10 cellular contexts compared by ENCODE assay signal in the genomic region with DNA sequence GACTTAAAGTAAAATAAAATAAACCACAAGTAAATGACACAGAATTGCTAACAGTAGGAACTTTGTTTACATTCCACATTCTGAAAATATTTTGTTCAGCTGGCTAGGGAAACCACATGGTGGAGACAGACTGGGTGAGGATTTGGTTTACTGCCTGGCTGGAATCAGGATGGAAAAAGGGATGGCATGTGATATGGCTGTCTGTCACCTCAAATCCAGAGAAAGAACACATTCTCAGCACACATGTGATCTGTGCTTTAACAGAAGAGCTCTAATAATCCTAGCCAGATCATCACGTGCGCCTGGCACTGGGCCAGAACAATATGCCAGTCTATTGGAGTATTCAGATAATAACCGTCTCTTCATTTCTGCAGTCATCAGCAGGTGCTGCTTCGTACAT.
A peak's percentile ranks its signal among the peaks of the same experiment; 100 is the strongest.
DNase-seq lines count a peak whose midpoint lies in the region; ATAC-seq and TF ChIP-seq lines count a peak whose summit lies in the region.
"Had no signal": no experiment of that assay in that cellular context is flagged by ENCODE, and none has a peak within 500 bp of the region (broad histone marks: within the 10 kb centered on the region; RNA-seq: fewer than 3 reads in every experiment).

No MANE protein-coding gene starts in this region.

- H3K36me3 ChIP-seq in parathyroid adenoma (ENCODE audit: control insufficient read depth, insufficient read depth, low read length) (no peaks in the 10 kb centered on the region), uterus (no peaks in the 10 kb centered on the region)
- no peaks in the 10 kb centered on the region for H3K36me3 ChIP-seq in CD8-positive, alpha-beta memory T cell (ENCODE audit: insufficient read depth, low read length)

- no peak overlapping the region for H3K27ac Mint-ChIP-seq in CD8-positive, alpha-beta memory T cell

- H3K27me3 ChIP-seq in parathyroid adenoma (ENCODE audit: control insufficient read depth, insufficient read depth, low read length) = no peaks in the 10 kb centered on the region
- H3K27me3 ChIP-seq in CD8-positive, alpha-beta memory T cell (ENCODE audit: insufficient read depth, low read length, poor library complexity, severe bottlenecking) = no peaks in the 10 kb centered on the region
- no peaks in the 10 kb centered on the region for H3K27me3 ChIP-seq in uterus

- H3K9ac ChIP-seq in parathyroid adenoma = no peak overlapping the region
- H3K9ac ChIP-seq: KMS-11 had no signal

- H3K4me1 ChIP-seq in parathyroid adenoma (no peaks in the 10 kb centered on the region), uterus (no peaks in the 10 kb centered on the region)
- H3K4me1 ChIP-seq in CD8-positive, alpha-beta memory T cell (ENCODE audit: insufficient read depth, low read length) = no peaks in the 10 kb centered on the region

- no peak overlapping the region for H3K4me3 ChIP-seq in parathyroid adenoma (ENCODE audit: low read depth, low read length)
- no peak overlapping the region for H3K4me3 ChIP-seq in CD8-positive, alpha-beta memory T cell (ENCODE audit: low read length)
- H3K4me3 ChIP-seq in uterus = no peak overlapping the region

- POLR2A ChIA-PET in CD8-positive, alpha-beta memory T cell (lab: Charles Lee) = no interaction called here

- peaks cover 0 to 9% of the 10 kb centered on the region in 2 donors for H3K27me3 Mint-ChIP-seq in CD8-positive, alpha-beta memory T cell

- H3K4me3 Mint-ChIP-seq in CD8-positive, alpha-beta memory T cell = no peak overlapping the region

- CTCF ChIA-PET in CD8-positive, alpha-beta memory T cell (lab: Charles Lee) = no interaction called here

- no peaks in the 10 kb centered on the region for H3K79me2 ChIP-seq in parathyroid adenoma

- no peak overlapping the region for H3K27ac ChIP-seq in parathyroid adenoma
- no peak overlapping the region for H3K27ac ChIP-seq in CD8-positive, alpha-beta memory T cell (ENCODE audit: low read depth, low read length)
- H3K27ac ChIP-seq in uterus = no peak overlapping the region
- H3K27ac ChIP-seq: KMS-11 had no signal

- TF ChIP-seq CTCF in parathyroid adenoma (IDR thresholded peaks at IDR 0.05) (no peak), uterus (IDR thresholded peaks at IDR 0.05) (no peak)

- TF ChIP-seq POLR2A in uterus (IDR thresholded peaks at IDR 0.05) = no peak

- no peaks in the 10 kb centered on the region for H3K9me3 ChIP-seq in parathyroid adenoma (ENCODE audit: control insufficient read depth, low read length)
- no peaks in the 10 kb centered on the region for H3K9me3 ChIP-seq in CD8-positive, alpha-beta memory T cell (ENCODE audit: low read length)
- no peaks in the 10 kb centered on the region for H3K9me3 ChIP-seq in uterus

- H3K4me1 Mint-ChIP-seq in CD8-positive, alpha-beta memory T cell = peaks cover 0 to 3% (median 0%) of the 10 kb centered on the region in 3 donors

- H3K36me3 Mint-ChIP-seq in CD8-positive, alpha-beta memory T cell = peaks cover 0 to 6% (median 2%) of the 10 kb centered on the region in 3 donors

- peak overlapping the region; percentile 14 for H2AFZ ChIP-seq in parathyroid adenoma

- DNase-seq in GM04504 (ENCODE audit: low read depth) (peak; percentile 40), NCI-H2171 treated with DMSO at 0.1 percent for 48 hours (lab: John Stamatoyannopoulos, UW) (peak; percentile 90), dermis blood vessel endothelial cell (peak; percentile 36), uterus (no peak)
- DNase-seq in CD8-positive, alpha-beta memory T cell = no peak
- DNase-seq: activated T-cell treated with anti-CD3 and anti-CD28 coated beads for 4 hours had no signal

- no peak for ATAC-seq in GM21367 (IDR thresholded peaks at IDR 0.05; ENCODE audit: unreplicated experiment)
- no peak for ATAC-seq in GM21390 (IDR thresholded peaks at IDR 0.05; ENCODE audit: unreplicated experiment)

- H3K4me2 ChIP-seq in parathyroid adenoma (ENCODE audit: low read length) = no peak overlapping the region
- H3K4me2 ChIP-seq: KMS-11 had no signal

- intact Hi-C loops in uterus (cut with DNase I; ENCODE audit: low total_unique reads) = no loop called here

- peaks cover 0 to 6% (median 0%) of the 10 kb centered on the region in 5 donors for H3K9me3 Mint-ChIP-seq in CD8-positive, alpha-beta memory T cell

Comparison
In these comparisons a context has a peak if more than half of its experiments do, and no peak if none do; other contexts are left out.
1. DNase-seq: peak in GM04504 (single experiment), NCI-H2171 treated with DMSO at 0.1 percent for 48 hours (single experiment) and dermis blood vessel endothelial cell (single experiment); none in CD8-positive, alpha-beta memory T cell (0 of 5) and uterus (0 of 2).